ENCODE assay signal across 1 cellular context in genomic region chr11:130088909-130089668, GRCh38.
TF ChIP-seq lines count a peak whose summit lies in the region.

No MANE protein-coding gene starts in this region.

TF ChIP-seq in HCT116, 20 proteins besides CTCF, POLR2A, EP300 and RAD21 (continued from another document):
- TF ChIP-seq ZBTB33 (IDR thresholded peaks at IDR 0.05; ENCODE audit: extremely low read depth, insufficient replicate concordance, low read length) (no peak), ZFX (IDR thresholded peaks at IDR 0.05) (no peak), POLR2AphosphoS5 (IDR thresholded peaks at IDR 0.05; ENCODE audit: low read depth, low read length) (no peak)
